In genomic region chr14:64501326-64502171, GRCh38 we compare ENCODE assay signal across 8 cellular contexts. TPM values are rescaled to one million over a fixed set of nuclear protein-coding genes. Genes with fewer than 3 reads are reported as not detected.
A peak's percentile ranks its signal among the peaks of the same experiment; 100 is the strongest.
DNase-seq lines count a peak whose midpoint lies in the region; ATAC-seq, FAIRE-seq and TF ChIP-seq lines count a peak whose summit lies in the region.

No MANE protein-coding gene starts in this region.

- no peak for TF ChIP-seq POLR2A in A549 (IDR thresholded peaks at IDR 0.05; ENCODE audit: low read length)

- H3K9me3 ChIP-seq in A549 (no peaks in the 10 kb centered on the region), SK-N-MC (ENCODE audit: low read depth, low read length) (no peaks in the 10 kb centered on the region), muscle layer of duodenum (ENCODE audit: control insufficient read depth in 1 of 2, low read length in 2 of 2) (no peaks in the 10 kb centered on the region)
- no peaks in the 10 kb centered on the region for H3K9me3 ChIP-seq in effector memory CD4-positive, alpha-beta T cell (ENCODE audit: control insufficient read depth, low read length)

- ATAC-seq in A549 (no peak), GM18909 (IDR thresholded peaks at IDR 0.05; ENCODE audit: poor library complexity, unreplicated experiment) (no peak), HG02840 (IDR thresholded peaks at IDR 0.05; ENCODE audit: low FRiP score, unreplicated experiment) (no peak)

- CTCF ChIA-PET in A549 (lab: Yijun Ruan, JAX): interaction anchor here (0.6 to 2.4 kb wide), 6 partner anchors 9 to 150 kb away, joined by 3 to 13 read pairs (median 6); no protein-coding TSS in a partner anchor

- POLR2A ChIA-PET in A549 (lab: Yijun Ruan, JAX): no interaction called here

- TF ChIP-seq EP300 in A549 (IDR thresholded peaks at IDR 0.05): no peak

- no peak for FAIRE-seq in A549 (lab: Jason Lieb, UNC)

- no peaks in the 10 kb centered on the region for H3K27me3 ChIP-seq in effector memory CD4-positive, alpha-beta T cell (replicated peaks; ENCODE audit: control insufficient read depth, insufficient read depth, low read length, poor library complexity, severe bottlenecking)
- no peaks in the 10 kb centered on the region for H3K27me3 ChIP-seq in muscle layer of duodenum (ENCODE audit: low read depth, low read length)

- peak overlapping the region; percentile 95 for H3K9ac ChIP-seq in SK-N-MC (ENCODE audit: insufficient read length)

- H3K4me3 ChIP-seq in A549: peak overlapping the region; percentile 76
- H3K4me3 ChIP-seq in GM12865 (ENCODE audit: low read depth, low read length): peak overlapping the region; percentile 68
- peak overlapping the region; percentile 90 for H3K4me3 ChIP-seq in SK-N-MC
- peak overlapping the region; percentile 79 for H3K4me3 ChIP-seq in effector memory CD4-positive, alpha-beta T cell (ENCODE audit: insufficient read depth, low read depth, low read length, poor library complexity, severe bottlenecking)
- peak overlapping the region; percentile 81 to 90 for H3K4me3 ChIP-seq in muscle layer of duodenum (ENCODE audit: low read depth in 1 of 2, low read length in 2 of 2)

- no peak for TF ChIP-seq RAD21 in A549 (conservative IDR thresholded peaks at IDR 0.05 in 1 of 2, IDR thresholded peaks at IDR 0.05 in 1 of 2)

- H3K4me1 ChIP-seq in A549 (peaks cover 34% of the 10 kb centered on the region), muscle layer of duodenum (ENCODE audit: control insufficient read depth in 1 of 2, insufficient read depth in 2 of 2, low read length in 2 of 2) (peaks cover 16 to 25% of the 10 kb centered on the region in 2 donors)
- peaks cover 42% of the 10 kb centered on the region for H3K4me1 ChIP-seq in effector memory CD4-positive, alpha-beta T cell (ENCODE audit: control insufficient read depth, insufficient read depth, low read length, poor library complexity, severe bottlenecking)

- peak overlapping the region; percentile 96 to 97 for H3K27ac ChIP-seq in A549
- H3K27ac ChIP-seq in SK-N-MC: peak overlapping the region; percentile 85
- peak overlapping the region; percentile 100 for H3K27ac ChIP-seq in effector memory CD4-positive, alpha-beta T cell (ENCODE audit: insufficient read depth, low read length, poor library complexity, severe bottlenecking)
- peak overlapping the region; percentile 93 for H3K27ac ChIP-seq in muscle layer of duodenum (ENCODE audit: low read length)

- peak overlapping the region; percentile 87 for H3K4me2 ChIP-seq in A549

- WGBS in A549 (ENCODE audit: missing lambda C conversion rate): 28% methylated on average over 8 of the region's 8 CpGs

- H3K36me3 ChIP-seq in SK-N-MC (ENCODE audit: insufficient read depth, low read length): peaks cover 3% of the 10 kb centered on the region; the same call in 1 of the 2 replicates
- no peaks in the 10 kb centered on the region for H3K36me3 ChIP-seq in effector memory CD4-positive, alpha-beta T cell (ENCODE audit: control insufficient read depth, insufficient read depth, low read length)
- H3K36me3 ChIP-seq in muscle layer of duodenum (ENCODE audit: control insufficient read depth in 1 of 2, insufficient read depth in 2 of 2, low read length in 2 of 2): peaks cover 0 to 8% of the 10 kb centered on the region in 2 donors

- DNase-seq in A549 (ENCODE audit: low read depth in 1 of 2, low spot score in 1 of 2) (peak in 1 of 2 experiments; percentile 53), GM12865 (ENCODE audit: low read depth) (peak; percentile 32), SK-N-MC (ENCODE audit: low read depth, low spot score) (no peak)
- no peak for DNase-seq in effector memory CD4-positive, alpha-beta T cell
- no peak for DNase-seq in effector CD8-positive, alpha-beta T cell (lab: John Stamatoyannopoulos, UW)

- TF ChIP-seq CTCF in A549 (IDR thresholded peaks at IDR 0.05) (no peak), GM12865 (IDR thresholded peaks at IDR 0.05; ENCODE audit: insufficient read depth, low read depth, low read length, missing control alignments) (no peak)

TF ChIP-seq in A549, 52 proteins besides CTCF, POLR2A, EP300 and RAD21:
- no peak for TF ChIP-seq NPAS2 (CRISPR knock-in tag; IDR thresholded peaks at IDR 0.05; ENCODE audit: borderline replicate concordance)
- no peak for TF ChIP-seq ZSCAN20 (CRISPR knock-in tag; IDR thresholded peaks at IDR 0.05)
- peak; percentile 83 to 92; a peak in 3 of 4 replicates for TF ChIP-seq CEBPB (IDR thresholded peaks at IDR 0.05)

RNA-seq across cellular contexts. Expression of gene ZBTB25, which starts 2.1 kb away (rescaled TPM):
- polyA plus RNA-seq in A549 (2011; rRNA removed) (15.0 and 16.1 TPM in 2 replicates), A549 (2017; fragmentation: RNase III; extraction: RNeasy Plus Mini Kit Qiagen cat#74134 plus additional on column Dnase treatment) (4.6 to 5.4 TPM (median 5.3 TPM) in 3 replicates)
- polyA plus RNA-seq in A549 (2012; cell fraction: cytosol; rRNA removed): 5.1 and 5.5 TPM in 2 replicates
- polyA plus RNA-seq in A549 (2012; cell fraction: nucleus; rRNA removed): 4.8 and 5.5 TPM in 2 replicates
- 21.9 and 29.5 TPM in 2 replicates for polyA minus RNA-seq in A549 (2011; rRNA and poly(A)+ RNA removed)

RNA-seq across cellular contexts. Expression of gene ZBTB1, which starts 3.0 kb away (rescaled TPM):
- polyA plus RNA-seq in A549 (2011; rRNA removed) (37.1 and 49.2 TPM in 2 replicates), A549 (2017; fragmentation: RNase III; extraction: RNeasy Plus Mini Kit Qiagen cat#74134 plus additional on column Dnase treatment) (31.3 to 38.4 TPM (median 33.8 TPM) in 3 replicates)
- 7.1 and 7.4 TPM in 2 replicates for polyA plus RNA-seq in A549 (2012; cell fraction: cytosol; rRNA removed)
- 7.8 and 11.0 TPM in 2 replicates for polyA plus RNA-seq in A549 (2012; cell fraction: nucleus; rRNA removed)
- 23.6 and 25.0 TPM in 2 replicates for polyA minus RNA-seq in A549 (2011; rRNA and poly(A)+ RNA removed)

RNA-seq across cellular contexts. Expression of gene AKAP5, which starts 36.2 kb away (rescaled TPM):
- 0.60 and 0.84 TPM in 2 replicates for polyA plus RNA-seq in A549 (2011; rRNA removed)
- polyA plus RNA-seq in A549 (2012; cell fraction: cytosol; rRNA removed): 0.11 and 0.13 TPM in 2 replicates
- 0.11 and 0.20 TPM in 2 replicates for polyA plus RNA-seq in A549 (2012; cell fraction: nucleus; rRNA removed)
- polyA plus RNA-seq in A549 (2017; fragmentation: RNase III; extraction: RNeasy Plus Mini Kit Qiagen cat#74134 plus additional on column Dnase treatment): 1.6 to 1.9 TPM (median 1.7 TPM) in 3 replicates
- polyA minus RNA-seq in A549 (2011; rRNA and poly(A)+ RNA removed): 0.39 and 0.74 TPM in 2 replicates

RNA-seq across cellular contexts. Expression of gene HSPA2, which starts 39.0 kb away (rescaled TPM):
- 50.0 and 59.9 TPM in 2 replicates for polyA plus RNA-seq in A549 (2011; rRNA removed)
- 82.2 and 102 TPM in 2 replicates for polyA plus RNA-seq in A549 (2012; cell fraction: cytosol; rRNA removed)
- 122 and 164 TPM in 2 replicates for polyA plus RNA-seq in A549 (2012; cell fraction: nucleus; rRNA removed)
- 144 to 171 TPM (median 156 TPM) in 3 replicates for polyA plus RNA-seq in A549 (2017; fragmentation: RNase III; extraction: RNeasy Plus Mini Kit Qiagen cat#74134 plus additional on column Dnase treatment)
- polyA minus RNA-seq in A549 (2011; rRNA and poly(A)+ RNA removed): 65.0 and 77.8 TPM in 2 replicates

RNA-seq across cellular contexts. Expression of gene PPP1R36, which starts 48.2 kb away (rescaled TPM):
- polyA plus RNA-seq in A549 (2011; rRNA removed): 0.26 and 0.47 TPM in 2 replicates
- polyA plus RNA-seq in A549 (2012; cell fraction: cytosol; rRNA removed): 0.05 TPM in 1 of 2 replicates, not detected in the other
- 0.06 TPM in 1 of 2 replicates, not detected in the other for polyA plus RNA-seq in A549 (2012; cell fraction: nucleus; rRNA removed)
- 0.08 to 0.48 TPM (median 0.21 TPM) in 3 replicates for polyA plus RNA-seq in A549 (2017; fragmentation: RNase III; extraction: RNeasy Plus Mini Kit Qiagen cat#74134 plus additional on column Dnase treatment)
- 1.2 TPM in 1 of 2 replicates, not detected in the other for polyA minus RNA-seq in A549 (2011; rRNA and poly(A)+ RNA removed)
